ENCODE assay signal across 12 cellular contexts in the genomic region with DNA sequence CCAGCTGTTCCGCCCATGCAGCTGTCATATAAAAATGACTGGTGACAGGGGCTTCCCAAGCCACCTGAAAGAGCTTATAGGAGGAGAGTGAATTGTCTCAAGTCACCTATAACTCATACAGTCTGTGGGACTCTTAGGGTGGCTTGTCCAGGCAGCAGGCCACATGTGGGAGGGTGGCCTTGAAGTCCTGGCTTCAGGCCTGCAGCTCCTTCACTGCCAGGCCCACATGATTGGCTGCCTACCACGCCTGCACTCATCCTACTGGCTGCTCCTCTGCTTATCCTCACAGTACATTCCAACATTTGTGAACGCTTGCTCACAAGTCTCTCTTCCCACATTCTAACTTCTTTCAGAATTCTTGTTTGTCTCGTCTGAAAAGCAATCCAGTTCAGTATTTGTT. TPM values are rescaled to one million over a fixed set of nuclear protein-coding genes. Genes with fewer than 3 reads are reported as not detected.
DNase-seq lines count a peak whose midpoint lies in the region; ATAC-seq and TF ChIP-seq lines count a peak whose summit lies in the region.
"Had no signal": no experiment of that assay in that cellular context is flagged by ENCODE, and none has a peak within 500 bp of the region (broad histone marks: within the 10 kb centered on the region; RNA-seq: fewer than 3 reads in every experiment).

No MANE protein-coding gene starts in this region.

- peak; percentile 83 to 94 (median 88) for ATAC-seq in heart right ventricle
- ATAC-seq in HG03432 (IDR thresholded peaks at IDR 0.05; ENCODE audit: unreplicated experiment), result no peak
- no peak for ATAC-seq in HG03196 (IDR thresholded peaks at IDR 0.05; ENCODE audit: unreplicated experiment)
- ATAC-seq: WTC11 had no signal

- H2BK120ac ChIP-seq in trophoblast cell (ENCODE audit: insufficient read depth, low read length, poor library complexity), result no peak overlapping the region

- peak overlapping the region; percentile 32 to 51 for H3K27ac ChIP-seq in ascending aorta
- H3K27ac ChIP-seq in heart right ventricle, result peak overlapping the region in 2 of 10 donors; percentile 15 to 22
- no peak overlapping the region for H3K27ac ChIP-seq in trophoblast cell (ENCODE audit: low read depth, low read length)

- H3K4me3 ChIP-seq in AG10803 (ENCODE audit: low read length), result no peak overlapping the region
- H3K4me3 ChIP-seq in ascending aorta, result no peak overlapping the region
- H3K4me3 ChIP-seq in heart right ventricle, result no peak overlapping the region
- no peak overlapping the region for H3K4me3 ChIP-seq in trophoblast cell (ENCODE audit: low read depth, low read length)

- H3K4me2 ChIP-seq in trophoblast cell (ENCODE audit: low read length), result no peak overlapping the region

- H3K9ac ChIP-seq in trophoblast cell (ENCODE audit: low read length), result no peak overlapping the region

- intact Hi-C loops in ascending aorta (cut with DNase I) (no loop called here), heart right ventricle (cut with DNase I) (no loop called here)

- no peak for TF ChIP-seq CTCF in AG10803 (conservative IDR thresholded peaks at IDR 0.05; ENCODE audit: low read length)
- TF ChIP-seq CTCF in ascending aorta (IDR thresholded peaks at IDR 0.05), result no peak
- no peak for TF ChIP-seq CTCF in heart right ventricle (IDR thresholded peaks at IDR 0.05)

- H3K27me3 ChIP-seq in ascending aorta, result no peaks in the 10 kb centered on the region
- no peaks in the 10 kb centered on the region for H3K27me3 ChIP-seq in heart right ventricle
- no peaks in the 10 kb centered on the region for H3K27me3 ChIP-seq in trophoblast cell (ENCODE audit: insufficient read depth, low read length)

- H3K4me1 ChIP-seq in ascending aorta (peaks cover 0 to 3% of the 10 kb centered on the region in 2 donors), heart right ventricle (peaks cover 0 to 12% (median 0%) of the 10 kb centered on the region in 9 donors), trophoblast cell (ENCODE audit: control insufficient read depth in 1 of 2, insufficient read depth in 2 of 2, low read length in 2 of 2) (peaks cover 2% of the 10 kb centered on the region in 2 experiments)

- peaks cover 3% of the 10 kb centered on the region for H3K79me1 ChIP-seq in trophoblast cell (ENCODE audit: low read length)

- no peak overlapping the region for H3K4ac ChIP-seq in trophoblast cell (ENCODE audit: low read depth, low read length)

- H3K9me3 ChIP-seq in ascending aorta (no peaks in the 10 kb centered on the region), heart right ventricle (no peaks in the 10 kb centered on the region), trophoblast cell (ENCODE audit: insufficient read depth, low read depth, low read length) (no peaks in the 10 kb centered on the region)

- no peak overlapping the region for H2AK5ac ChIP-seq in trophoblast cell (ENCODE audit: low read length)

- no peak overlapping the region for H4K8ac ChIP-seq in trophoblast cell (ENCODE audit: low read depth, low read length)

- DNase-seq in AG10803 (ENCODE audit: low read depth) (peak; percentile 96), ascending aorta (ENCODE audit: low spot score in 2 of 2) (peak in 1 of 2 donors; percentile 77), heart right ventricle (peak; percentile 16 to 50), trophoblast cell (peak; percentile 90), DMS53 treated with DMSO at 0.1 percent for 48 hours (lab: John Stamatoyannopoulos, UW; ENCODE audit: unreplicated experiment) (no peak), NCI-H2171 (lab: John Stamatoyannopoulos, UW) (no peak)
- DNase-seq: activated naive CD8-positive, alpha-beta T cell treated with anti-CD3 and anti-CD28 coated beads, Interleukin-2, amount 10 ng/mL, durations not matched to agents 7 days and 5 days; AML-193; DMS79 had no signal

- no peak overlapping the region for H4K12ac ChIP-seq in trophoblast cell (ENCODE audit: low read depth, low read length)

- no peak overlapping the region for H3K18ac ChIP-seq in trophoblast cell (ENCODE audit: low read length)

- no peak overlapping the region for H3K23ac ChIP-seq in trophoblast cell (ENCODE audit: low read length)

- H3K36me3 ChIP-seq in ascending aorta (no peaks in the 10 kb centered on the region), heart right ventricle (no peaks in the 10 kb centered on the region), trophoblast cell (ENCODE audit: control insufficient read depth in 1 of 2, insufficient read depth in 2 of 2, low read length in 2 of 2) (no peaks in the 10 kb centered on the region)

- no peaks in the 10 kb centered on the region for H3K79me2 ChIP-seq in trophoblast cell (ENCODE audit: control insufficient read depth, insufficient read depth, low read length, poor library complexity)

- H3K14ac ChIP-seq in trophoblast cell (ENCODE audit: low read length), result no peak overlapping the region

- H2BK5ac ChIP-seq in trophoblast cell (ENCODE audit: low read depth, low read length, poor library complexity), result no peak overlapping the region

- WGBS in heart right ventricle, 2 donors, result 59 to 60% methylated on average over 4 of the region's 4 CpGs
- no CpG with 5 or more reads among the region's 4 CpGs for WGBS in trophoblast cell (ENCODE audit: extremely low coverage, insufficient coverage, insufficient read length)

- no peak overlapping the region for H2AFZ ChIP-seq in trophoblast cell (ENCODE audit: insufficient read depth, low read length, poor library complexity)

- H2BK12ac ChIP-seq in trophoblast cell (ENCODE audit: low read length), result no peak overlapping the region

- no peak overlapping the region for H4K91ac ChIP-seq in trophoblast cell (ENCODE audit: low read depth, low read length)

RNA-seq across cellular contexts. Expression of a gene that starts 41.1 kb away (rescaled TPM):
- total RNA-seq in ascending aorta, result 7.2 TPM
- 10 to 100 TPM; 19.8 to 74.6 (median 23.9) TPM for total RNA-seq in heart right ventricle
- 10 to 100 TPM; 13.8 to 18.7 TPM for polyA plus RNA-seq in heart right ventricle
- 31.9 and 33.4 TPM in 2 replicates for polyA plus RNA-seq in trophoblast cell (2013)

Comparison
In these comparisons a context has a peak if more than half of its experiments do, and no peak if none do; other contexts are left out.
1. DNase-seq: peak in AG10803 (single experiment), heart right ventricle (2 of 2) and trophoblast cell (2 of 2); none in DMS53 treated with DMSO at 0.1 percent for 48 hours (single experiment) and NCI-H2171 (single experiment).
2. ATAC-seq: peak in heart right ventricle (8 of 8); none in HG03432 (single experiment) and HG03196 (single experiment).